In genomic region chr9:126295082-126295477, GRCh38 we compare ENCODE assay signal across 15 cellular contexts. TPM values are rescaled to one million over a fixed set of nuclear protein-coding genes. Genes with fewer than 3 reads are reported as not detected.
DNase-seq lines count a peak whose midpoint lies in the region; ATAC-seq and TF ChIP-seq lines count a peak whose summit lies in the region.
"Had no signal": no experiment of that assay in that cellular context is flagged by ENCODE, and none has a peak within 500 bp of the region (broad histone marks: within the 10 kb centered on the region; RNA-seq: fewer than 3 reads in every experiment).

No MANE protein-coding gene starts in this region.

- no peaks in the 10 kb centered on the region for H3K79me2 ChIP-seq in KMS-11 (ENCODE audit: insufficient read depth, low read depth)

- no peak for ATAC-seq in naive thymus-derived CD4-positive, alpha-beta T cell

- no peak overlapping the region for H3K4me3 Mint-ChIP-seq in naive thymus-derived CD4-positive, alpha-beta T cell
- H3K4me3 Mint-ChIP-seq: CD4-positive, alpha-beta memory T cell had no signal

- H3K4me1 ChIP-seq in KMS-11 (ENCODE audit: low read depth, poor library complexity, severe bottlenecking) = peaks cover 14% of the 10 kb centered on the region
- H3K4me1 ChIP-seq in naive thymus-derived CD4-positive, alpha-beta T cell (ENCODE audit: control insufficient read depth in 2 of 2, insufficient read depth in 2 of 2, low read length in 2 of 2) = no peaks in the 10 kb centered on the region

- peaks cover 0 to 18% (median 2%) of the 10 kb centered on the region in 5 donors for H3K27me3 Mint-ChIP-seq in naive thymus-derived CD4-positive, alpha-beta T cell

- H3K4me2 ChIP-seq in KMS-11 = peak overlapping the region; percentile 8; the same call in 1 of the 2 replicates

- no peaks in the 10 kb centered on the region for H4K20me1 ChIP-seq in KMS-11 (ENCODE audit: insufficient read depth)

- no peaks in the 10 kb centered on the region for H3K27me3 ChIP-seq in KMS-11 (ENCODE audit: insufficient read depth, low read depth)
- no peaks in the 10 kb centered on the region for H3K27me3 ChIP-seq in naive thymus-derived CD4-positive, alpha-beta T cell (ENCODE audit: control insufficient read depth in 2 of 2, insufficient read depth in 2 of 2, low read length in 2 of 2)

- intact Hi-C loops in naive thymus-derived CD4-positive, alpha-beta T cell (cut with micrococcal nuclease) = no loop called here

- no peaks in the 10 kb centered on the region for H3K36me3 ChIP-seq in KMS-11 (ENCODE audit: insufficient read depth)
- H3K36me3 ChIP-seq in naive thymus-derived CD4-positive, alpha-beta T cell (ENCODE audit: control insufficient read depth in 2 of 3, insufficient read depth in 3 of 3, low read length in 3 of 3) = no peaks in the 10 kb centered on the region

- no peak overlapping the region for H3K9ac ChIP-seq in KMS-11
- H3K9ac ChIP-seq: GM23248 had no signal

- POLR2A ChIA-PET in naive thymus-derived CD4-positive, alpha-beta T cell (lab: Charles Lee) = no interaction called here

- no peak overlapping the region for H3K27ac ChIP-seq in KMS-11
- H3K27ac ChIP-seq in substantia nigra (ENCODE audit: low read depth, low read length, poor library complexity, severe bottlenecking) = peak overlapping the region; percentile 56
- H3K27ac ChIP-seq in naive thymus-derived CD4-positive, alpha-beta T cell (ENCODE audit: low read depth, low read length) = no peak overlapping the region
- H3K27ac ChIP-seq: GM23248 had no signal

- no peaks in the 10 kb centered on the region for H3K9me3 Mint-ChIP-seq in naive thymus-derived CD4-positive, alpha-beta T cell
- H3K9me3 Mint-ChIP-seq: CD4-positive, alpha-beta memory T cell had no signal

- no peak for TF ChIP-seq CTCF in KMS-11 (conservative IDR thresholded peaks at IDR 0.05; ENCODE audit: low read depth, low read length)

- DNase-seq in MV-4-11 (lab: John Stamatoyannopoulos, UW) (peak; percentile 10), RPMI8226 (peak; percentile 23), substantia nigra (lab: John Stamatoyannopoulos, UW) (no peak), NOMO-1 (lab: John Stamatoyannopoulos, UW; ENCODE audit: unreplicated experiment in 2 of 2) (no peak)
- DNase-seq in naive thymus-derived CD4-positive, alpha-beta T cell = no peak
- DNase-seq: Calu3; CD4-positive, alpha-beta memory T cell; COR-L47; DMS53; DMS79 treated with DMSO at 0.1 percent for 48 hours; GF-D8; GM23248; H7; HCEC 1CT had no signal

- no peaks in the 10 kb centered on the region for H3K36me3 Mint-ChIP-seq in naive thymus-derived CD4-positive, alpha-beta T cell
- H3K36me3 Mint-ChIP-seq: CD4-positive, alpha-beta memory T cell had no signal

- H2AFZ ChIP-seq in KMS-11 (ENCODE audit: low read depth) = no peak overlapping the region
- H2AFZ ChIP-seq: GM23248 had no signal

- H3K9me3 ChIP-seq in naive thymus-derived CD4-positive, alpha-beta T cell (ENCODE audit: control insufficient read depth in 2 of 3, low read length in 3 of 3) = no peaks in the 10 kb centered on the region

- H3K27ac Mint-ChIP-seq in naive thymus-derived CD4-positive, alpha-beta T cell = no peak overlapping the region

- no peak overlapping the region for H3K4me3 ChIP-seq in KMS-11 (IDR thresholded peaks at IDR 0.05; ENCODE audit: insufficient read depth, low read depth, low read length)
- H3K4me3 ChIP-seq in naive thymus-derived CD4-positive, alpha-beta T cell (ENCODE audit: low read length) = no peak overlapping the region
- H3K4me3 ChIP-seq: GM23248 had no signal

- CTCF ChIA-PET in naive thymus-derived CD4-positive, alpha-beta T cell (lab: Charles Lee) = no interaction called here

- H3K4me1 Mint-ChIP-seq in naive thymus-derived CD4-positive, alpha-beta T cell = no peaks in the 10 kb centered on the region
- H3K4me1 Mint-ChIP-seq: CD4-positive, alpha-beta memory T cell had no signal

RNA-seq across cellular contexts. Expression of gene MVB12B, which starts 31.5 kb away (rescaled TPM):
- total RNA-seq in naive thymus-derived CD4-positive, alpha-beta T cell = 1 to 10 TPM; 3.0 to 9.7 (median 4.2) TPM
- 1 to 10 TPM; 1.6 to 2.3 TPM for polyA plus RNA-seq in naive thymus-derived CD4-positive, alpha-beta T cell

Comparison
In these comparisons a context has a peak if more than half of its experiments do, and no peak if none do; other contexts are left out.
1. DNase-seq: peak in MV-4-11 (single experiment) and RPMI8226 (single experiment); none in substantia nigra (0 of 49), NOMO-1 (0 of 2) and naive thymus-derived CD4-positive, alpha-beta T cell (0 of 9).